In the genomic region with DNA sequence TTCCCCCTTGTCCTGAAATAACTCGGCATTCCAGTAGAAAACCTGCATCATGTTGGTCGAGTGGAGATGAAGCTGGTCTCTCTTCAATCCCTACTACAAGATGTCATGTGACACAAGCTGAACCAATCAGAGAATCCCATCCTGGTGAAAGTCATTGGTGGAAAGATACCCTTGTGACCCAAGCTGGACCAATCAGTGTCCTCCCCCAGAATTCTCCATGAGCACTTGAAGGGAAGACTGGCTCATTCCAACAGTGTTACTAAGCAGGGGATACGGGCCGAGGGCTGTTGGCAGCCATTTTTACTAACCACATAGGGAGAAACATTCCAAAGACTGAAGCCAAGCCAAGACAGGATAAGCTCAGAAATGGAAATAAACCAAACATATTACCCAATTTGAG, we compare ENCODE assay signal across 18 cellular contexts.
DNase-seq lines count a peak whose midpoint lies in the region; ATAC-seq, FAIRE-seq and TF ChIP-seq lines count a peak whose summit lies in the region.
"Had no signal": no experiment of that assay in that cellular context is flagged by ENCODE, and none has a peak within 500 bp of the region (broad histone marks: within the 10 kb centered on the region; RNA-seq: fewer than 3 reads in every experiment).

No MANE protein-coding gene starts in this region.

- H3K27ac ChIP-seq in A673 (ENCODE audit: low read depth, low read length, poor library complexity, severe bottlenecking), result no peak overlapping the region
- no peak overlapping the region for H3K27ac ChIP-seq in astrocyte (ENCODE audit: low read depth, low read length)
- H3K27ac ChIP-seq: tibial nerve had no signal

- no peaks in the 10 kb centered on the region for H3K36me3 Mint-ChIP-seq in astrocyte (ENCODE audit: low read depth, unreplicated experiment)
- no peaks in the 10 kb centered on the region for H3K36me3 Mint-ChIP-seq in activated CD8-positive, alpha-beta T cell treated with anti-CD3 and anti-CD28 coated beads for 36 hours (ENCODE audit: low read depth)
- no peaks in the 10 kb centered on the region for H3K36me3 Mint-ChIP-seq in activated naive CD4-positive, alpha-beta T cell treated with anti-CD3 and anti-CD28 coated beads, Interleukin-2, amount 50 U/mL, for 72 hours
- H3K36me3 Mint-ChIP-seq: activated naive CD8-positive, alpha-beta T cell treated with anti-CD3 and anti-CD28 coated beads, Interleukin-2, amount 10 ng/mL, durations not matched to agents 7 days and 5 days; stimulated activated naive B cell treated with anti-CD40 and anti-IgM and Interleukin-4, amounts not matched to agents 10 μg/mL and 1 μg/mL and 100 μg/mL, for 72 hours had no signal

- FAIRE-seq in H54 (lab: Jason Lieb, UNC), result no peak
- FAIRE-seq in astrocyte (lab: Jason Lieb, UNC), result no peak

- intact Hi-C loops in A673 (cut with micrococcal nuclease; ENCODE audit: unreplicated experiment), result no loop called here
- intact Hi-C loops in activated CD8-positive, alpha-beta T cell treated with anti-CD3 and anti-CD28 coated beads for 36 hours (cut with micrococcal nuclease), result no loop called here

- ATAC-seq in activated CD8-positive, alpha-beta T cell treated with anti-CD3 and anti-CD28 coated beads for 36 hours, result no peak
- ATAC-seq in activated naive CD4-positive, alpha-beta T cell treated with anti-CD3 and anti-CD28 coated beads, Interleukin-2, amount 50 U/mL, for 72 hours, result no peak
- ATAC-seq: left colon; stimulated activated naive B cell treated with anti-CD40 and anti-IgM and Interleukin-4, amounts not matched to agents 10 μg/mL and 1 μg/mL and 100 μg/mL, for 72 hours had no signal

- H3K4me1 Mint-ChIP-seq in astrocyte (ENCODE audit: low read depth, unreplicated experiment), result no peaks in the 10 kb centered on the region
- H3K4me1 Mint-ChIP-seq in activated CD8-positive, alpha-beta T cell treated with anti-CD3 and anti-CD28 coated beads for 36 hours (ENCODE audit: low read depth), result no peaks in the 10 kb centered on the region
- H3K4me1 Mint-ChIP-seq: activated naive CD8-positive, alpha-beta T cell treated with anti-CD3 and anti-CD28 coated beads, Interleukin-2, amount 10 ng/mL, durations not matched to agents 7 days and 5 days; stimulated activated naive B cell treated with anti-CD40 and anti-IgM and Interleukin-4, amounts not matched to agents 10 μg/mL and 1 μg/mL and 100 μg/mL, for 72 hours had no signal

- no TSS peak for BruUV-seq in A673 (replicated peaks; lab: Mats Ljungman, UMichigan)

- no peaks in the 10 kb centered on the region for H3K9me3 ChIP-seq in A673 (ENCODE audit: low read depth, low read length, poor library complexity, severe bottlenecking)
- H3K9me3 ChIP-seq in astrocyte (ENCODE audit: insufficient read depth, low read depth, low read length), result no peaks in the 10 kb centered on the region
- H3K9me3 ChIP-seq: tibial nerve had no signal

- DNase-seq in A673 (ENCODE audit: low spot score), result peak; percentile 4
- DNase-seq in H54 (ENCODE audit: insufficient read length, low spot score), result peak; percentile 6
- DNase-seq in astrocyte (ENCODE audit: low read depth), result peak; percentile 53
- peak; percentile 4 for DNase-seq in glomerular visceral epithelial cell (ENCODE audit: extremely low spot score)
- DNase-seq in activated CD8-positive, alpha-beta T cell treated with anti-CD3 and anti-CD28 coated beads for 36 hours, result no peak
- DNase-seq in activated naive CD4-positive, alpha-beta T cell treated with anti-CD3 and anti-CD28 coated beads, Interleukin-2, amount 50 U/mL, for 72 hours (ENCODE audit: low spot score in 2 of 2), result no peak
- DNase-seq in Kasumi-1 (lab: John Stamatoyannopoulos, UW), result no peak
- no peak for DNase-seq in HEK293T (ENCODE audit: extremely low spot score)
- DNase-seq: activated CD8-positive, alpha-beta memory T cell treated with anti-CD3 and anti-CD28 coated beads for 24 hours; activated naive CD8-positive, alpha-beta T cell treated with anti-CD3 and anti-CD28 coated beads, Interleukin-2, amount 10 ng/mL, durations not matched to agents 7 days and 5 days; effector memory CD4-positive, alpha-beta T cell; left colon; OCI-M1; SIG-M5; stimulated activated naive B cell treated with anti-CD40 and anti-IgM and Interleukin-4, amounts not matched to agents 10 μg/mL and 1 μg/mL and 100 μg/mL, for 72 hours; T-helper 2 cell had no signal

- CTCF ChIA-PET in A673 (lab: Charles Lee), result no interaction called here
- CTCF ChIA-PET in activated CD8-positive, alpha-beta T cell treated with anti-CD3 and anti-CD28 coated beads for 36 hours (lab: Charles Lee), result interaction anchor here (1.1 to 1.3 kb wide), 2 partner anchors 25 to 89 kb away, joined by 4 to 5 read pairs; no protein-coding TSS in a partner anchor
- CTCF ChIA-PET in HEK293T (lab: Yijun Ruan, JAX), result no interaction called here

- no peaks in the 10 kb centered on the region for H4K20me1 ChIP-seq in astrocyte (ENCODE audit: insufficient read depth, low read length)

- H3K4me3 Mint-ChIP-seq in astrocyte (ENCODE audit: unreplicated experiment), result no peak overlapping the region
- H3K4me3 Mint-ChIP-seq in activated CD8-positive, alpha-beta T cell treated with anti-CD3 and anti-CD28 coated beads for 36 hours, result no peak overlapping the region
- H3K4me3 Mint-ChIP-seq: activated naive CD8-positive, alpha-beta T cell treated with anti-CD3 and anti-CD28 coated beads, Interleukin-2, amount 10 ng/mL, durations not matched to agents 7 days and 5 days; activated T-helper 1 cell treated with anti-CD3 and anti-CD28 coated beads, Interleukin-12 subunit alpha, Interleukin-12 subunit beta, Interleukin-2, Interleukin-4 antibody, amounts not matched to agents 30 ng/mL and 10 ng/mL and 1 ng/mL, durations not matched to agents 14 hours and 24 hours and 36 hours; stimulated activated naive B cell treated with anti-CD40 and anti-IgM and Interleukin-4, amounts not matched to agents 10 μg/mL and 1 μg/mL and 100 μg/mL, for 72 hours had no signal

- no peak for TF ChIP-seq POLR2A in H54 (IDR thresholded peaks at IDR 0.05; ENCODE audit: low read depth, low read length)

- no peaks in the 10 kb centered on the region for H3K36me3 ChIP-seq in A673 (ENCODE audit: insufficient read depth, low read length, poor library complexity, severe bottlenecking)
- no peaks in the 10 kb centered on the region for H3K36me3 ChIP-seq in astrocyte (ENCODE audit: insufficient read depth, low read length)
- H3K36me3 ChIP-seq: tibial nerve had no signal

- POLR2A ChIA-PET in A673 (lab: Charles Lee; ENCODE audit: low non-redundant PET), result no interaction called here
- POLR2A ChIA-PET in activated CD8-positive, alpha-beta T cell treated with anti-CD3 and anti-CD28 coated beads for 36 hours (lab: Charles Lee), result interaction anchor here (1.4 kb wide), 1 partner anchor 9 kb away, joined by 3 read pairs; no protein-coding TSS in a partner anchor
- POLR2A ChIA-PET in HEK293T (lab: Yijun Ruan, JAX), result no interaction called here

- H3K4me2 ChIP-seq in astrocyte (ENCODE audit: low read length), result no peak overlapping the region

- peaks cover 7% of the 10 kb centered on the region for H3K9me3 Mint-ChIP-seq in astrocyte (ENCODE audit: unreplicated experiment)
- H3K9me3 Mint-ChIP-seq in activated CD8-positive, alpha-beta T cell treated with anti-CD3 and anti-CD28 coated beads for 36 hours, result no peaks in the 10 kb centered on the region
- H3K9me3 Mint-ChIP-seq in activated naive CD4-positive, alpha-beta T cell treated with anti-CD3 and anti-CD28 coated beads, Interleukin-2, amount 50 U/mL, for 72 hours, result no peaks in the 10 kb centered on the region
- H3K9me3 Mint-ChIP-seq: activated naive CD8-positive, alpha-beta T cell treated with anti-CD3 and anti-CD28 coated beads, Interleukin-2, amount 10 ng/mL, durations not matched to agents 7 days and 5 days; activated T-helper 1 cell treated with anti-CD3 and anti-CD28 coated beads, Interleukin-12 subunit alpha, Interleukin-12 subunit beta, Interleukin-2, Interleukin-4 antibody, amounts not matched to agents 30 ng/mL and 10 ng/mL and 1 ng/mL, durations not matched to agents 14 hours and 24 hours and 36 hours had no signal

- H3K79me2 ChIP-seq in astrocyte (ENCODE audit: insufficient read depth, low read length), result no peaks in the 10 kb centered on the region

- H3K27ac Mint-ChIP-seq in astrocyte (ENCODE audit: unreplicated experiment), result no peak overlapping the region
- no peak overlapping the region for H3K27ac Mint-ChIP-seq in activated CD8-positive, alpha-beta T cell treated with anti-CD3 and anti-CD28 coated beads for 36 hours
- no peak overlapping the region for H3K27ac Mint-ChIP-seq in activated naive CD4-positive, alpha-beta T cell treated with anti-CD3 and anti-CD28 coated beads, Interleukin-2, amount 50 U/mL, for 72 hours
- H3K27ac Mint-ChIP-seq: activated naive CD8-positive, alpha-beta T cell treated with anti-CD3 and anti-CD28 coated beads, Interleukin-2, amount 10 ng/mL, durations not matched to agents 7 days and 5 days; activated T-helper 1 cell treated with anti-CD3 and anti-CD28 coated beads, Interleukin-12 subunit alpha, Interleukin-12 subunit beta, Interleukin-2, Interleukin-4 antibody, amounts not matched to agents 30 ng/mL and 10 ng/mL and 1 ng/mL, durations not matched to agents 14 hours and 24 hours and 36 hours; stimulated activated naive B cell treated with anti-CD40 and anti-IgM and Interleukin-4, amounts not matched to agents 10 μg/mL and 1 μg/mL and 100 μg/mL, for 72 hours had no signal

- TF ChIP-seq CTCF in A673 (conservative IDR thresholded peaks at IDR 0.05; ENCODE audit: low read depth, low read length), result no peak
- no peak for TF ChIP-seq CTCF in astrocyte (IDR thresholded peaks at IDR 0.05; ENCODE audit: insufficient read depth, low read depth, low read length)
- TF ChIP-seq CTCF in activated CD8-positive, alpha-beta T cell treated with anti-CD3 and anti-CD28 coated beads for 36 hours (IDR thresholded peaks at IDR 0.05), result no peak

- no peak overlapping the region for H3K9ac ChIP-seq in astrocyte (ENCODE audit: low read length)

- no peaks in the 10 kb centered on the region for H3K4me1 ChIP-seq in A673 (ENCODE audit: insufficient read depth, low read length, poor library complexity, severe bottlenecking)
- H3K4me1 ChIP-seq in astrocyte (ENCODE audit: insufficient read depth, low read length), result no peaks in the 10 kb centered on the region
- H3K4me1 ChIP-seq: tibial nerve had no signal

- H3K27me3 ChIP-seq in A673 (replicated peaks; ENCODE audit: insufficient read depth, low read depth, low read length, poor library complexity), result no peaks in the 10 kb centered on the region
- peaks cover 1% of the 10 kb centered on the region for H3K27me3 ChIP-seq in astrocyte (ENCODE audit: insufficient read depth, low read length)
- H3K27me3 ChIP-seq: tibial nerve had no signal

- no peak overlapping the region for H2AFZ ChIP-seq in astrocyte (ENCODE audit: low read depth, low read length)

- H3K27me3 Mint-ChIP-seq in astrocyte (ENCODE audit: low read depth, unreplicated experiment), result peaks cover 15% of the 10 kb centered on the region
- peaks cover 9% of the 10 kb centered on the region for H3K27me3 Mint-ChIP-seq in activated CD8-positive, alpha-beta T cell treated with anti-CD3 and anti-CD28 coated beads for 36 hours

- H3K4me3 ChIP-seq in A673 (ENCODE audit: low read depth, low read length, poor library complexity, severe bottlenecking) (no peak overlapping the region), astrocyte (ENCODE audit: insufficient read depth, low read depth, low read length) (no peak overlapping the region)
- H3K4me3 ChIP-seq: tibial nerve had no signal

TF ChIP-seq in HEK293T, 16 proteins besides CTCF, POLR2A, EP300 and RAD21:
- TF ChIP-seq ELF4 (IDR thresholded peaks at IDR 0.05) (no peak), TARDBP (IDR thresholded peaks at IDR 0.05) (no peak)

Comparison
In these comparisons a context has a peak if more than half of its experiments do, and no peak if none do; other contexts are left out.
1. DNase-seq: peak in A673 (single experiment), H54 (single experiment), astrocyte (single experiment) and glomerular visceral epithelial cell (single experiment); none in activated CD8-positive, alpha-beta T cell treated with anti-CD3 and anti-CD28 coated beads for 36 hours (single experiment), activated naive CD4-positive, alpha-beta T cell treated with anti-CD3 and anti-CD28 coated beads, Interleukin-2, amount 50 U/mL, for 72 hours (0 of 2), Kasumi-1 (0 of 2) and HEK293T (single experiment).